ENCODE assay signal across 1 cellular context in genomic region chr18:9575558-9575957, GRCh38.
A peak's percentile ranks its signal among the peaks of the same experiment; 100 is the strongest.
TF ChIP-seq lines count a peak whose summit lies in the region.

No MANE protein-coding gene starts in this region.

TF ChIP-seq in HepG2, 621 proteins besides CTCF, POLR2A, EP300 and RAD21 (continued from another document and continues in another):
- TF ChIP-seq, protein P1, sequence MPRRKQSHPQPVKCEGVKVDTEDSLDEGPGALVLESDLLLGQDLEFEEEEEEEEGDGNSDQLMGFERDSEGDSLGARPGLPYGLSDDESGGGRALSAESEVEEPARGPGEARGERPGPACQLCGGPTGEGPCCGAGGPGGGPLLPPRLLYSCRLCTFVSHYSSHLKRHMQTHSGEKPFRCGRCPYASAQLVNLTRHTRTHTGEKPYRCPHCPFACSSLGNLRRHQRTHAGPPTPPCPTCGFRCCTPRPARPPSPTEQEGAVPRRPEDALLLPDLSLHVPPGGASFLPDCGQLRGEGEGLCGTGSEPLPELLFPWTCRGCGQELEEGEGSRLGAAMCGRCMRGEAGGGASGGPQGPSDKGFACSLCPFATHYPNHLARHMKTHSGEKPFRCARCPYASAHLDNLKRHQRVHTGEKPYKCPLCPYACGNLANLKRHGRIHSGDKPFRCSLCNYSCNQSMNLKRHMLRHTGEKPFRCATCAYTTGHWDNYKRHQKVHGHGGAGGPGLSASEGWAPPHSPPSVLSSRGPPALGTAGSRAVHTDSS (CRISPR knock-in tag; conservative IDR thresholded peaks at IDR 0.05): no peak
- TF ChIP-seq ZNF143 (CRISPR knock-in tag; IDR thresholded peaks at IDR 0.05) (no peak), GPN1 (CRISPR knock-in tag; IDR thresholded peaks at IDR 0.05; ENCODE audit: borderline replicate concordance) (no peak), CHD4 (IDR thresholded peaks at IDR 0.05; ENCODE audit: borderline replicate concordance, low read length) (no peak), ZNF34 (CRISPR knock-in tag; IDR thresholded peaks at IDR 0.05; ENCODE audit: borderline replicate concordance) (no peak), ELF1 (CRISPR knock-in tag; IDR thresholded peaks at IDR 0.05) (no peak), PBX3 (CRISPR knock-in tag; IDR thresholded peaks at IDR 0.05; ENCODE audit: borderline replicate concordance) (no peak), ZNF333 (CRISPR knock-in tag; IDR thresholded peaks at IDR 0.05; ENCODE audit: borderline replicate concordance) (no peak), ATRX (CRISPR knock-in tag; IDR thresholded peaks at IDR 0.05; ENCODE audit: borderline replicate concordance) (no peak), XRCC5 (optimal IDR thresholded peaks at IDR 0.05; ENCODE audit: low read length) (peak; percentile 54), SRSF1 (optimal IDR thresholded peaks at IDR 0.05; ENCODE audit: low read depth, low read length) (no peak), ZNF552 (CRISPR knock-in tag; IDR thresholded peaks at IDR 0.05; ENCODE audit: borderline replicate concordance) (no peak), ATF1 (CRISPR knock-in tag; IDR thresholded peaks at IDR 0.05) (no peak), PLRG1 (conservative IDR thresholded peaks at IDR 0.05) (no peak), ZNF235 (CRISPR knock-in tag; IDR thresholded peaks at IDR 0.05; ENCODE audit: borderline replicate concordance) (no peak), HCFC1 (IDR thresholded peaks at IDR 0.05; ENCODE audit: low read depth, low read length) (no peak), NFE2L1 (CRISPR knock-in tag; IDR thresholded peaks at IDR 0.05; ENCODE audit: borderline replicate concordance) (no peak), SETDB1 (CRISPR knock-in tag; IDR thresholded peaks at IDR 0.05; ENCODE audit: borderline replicate concordance) (no peak), ZFP82 (CRISPR knock-in tag; IDR thresholded peaks at IDR 0.05; ENCODE audit: borderline replicate concordance) (no peak), CSRNP1 (CRISPR knock-in tag; IDR thresholded peaks at IDR 0.05) (no peak), THAP11 (CRISPR knock-in tag; IDR thresholded peaks at IDR 0.05) (peak; percentile 65), ZBTB33 (CRISPR knock-in tag; IDR thresholded peaks at IDR 0.05) (no peak), XBP1 (CRISPR knock-in tag; IDR thresholded peaks at IDR 0.05) (no peak), KLF13 (CRISPR knock-in tag; IDR thresholded peaks at IDR 0.05) (no peak), NFE2 (CRISPR knock-in tag; IDR thresholded peaks at IDR 0.05) (no peak), SP140L (CRISPR knock-in tag; IDR thresholded peaks at IDR 0.05; ENCODE audit: borderline replicate concordance) (no peak), ZBTB3 (CRISPR knock-in tag; IDR thresholded peaks at IDR 0.05; ENCODE audit: borderline replicate concordance, low read depth) (no peak), PHF5A (CRISPR knock-in tag; IDR thresholded peaks at IDR 0.05; ENCODE audit: low read depth, unreplicated experiment) (peak; percentile 71), ARNT2 (CRISPR knock-in tag; IDR thresholded peaks at IDR 0.05; ENCODE audit: low read depth) (no peak), ZNF232 (CRISPR knock-in tag; IDR thresholded peaks at IDR 0.05; ENCODE audit: borderline replicate concordance) (no peak), RAD51 (IDR thresholded peaks at IDR 0.05; ENCODE audit: borderline replicate concordance) (no peak), ZNF546 (CRISPR knock-in tag; conservative IDR thresholded peaks at IDR 0.05) (no peak), AKAP8 (CRISPR knock-in tag; IDR thresholded peaks at IDR 0.05) (no peak), ZNF512B (CRISPR knock-in tag; IDR thresholded peaks at IDR 0.05; ENCODE audit: borderline replicate concordance) (no peak), SIX1 (CRISPR knock-in tag; IDR thresholded peaks at IDR 0.05; ENCODE audit: borderline replicate concordance) (no peak), ZNF264 (CRISPR knock-in tag; IDR thresholded peaks at IDR 0.05) (0 out of 2 replicates have a peak, but pooled peaks have one; percentile 25), CBFB (CRISPR knock-in tag; IDR thresholded peaks at IDR 0.05) (no peak), CENPX (CRISPR knock-in tag; IDR thresholded peaks at IDR 0.05) (no peak), ZNF790 (CRISPR knock-in tag; IDR thresholded peaks at IDR 0.05; ENCODE audit: borderline replicate concordance) (no peak), GATA4 (IDR thresholded peaks at IDR 0.05; ENCODE audit: borderline replicate concordance, low read depth) (no peak), GATAD1 (CRISPR knock-in tag; IDR thresholded peaks at IDR 0.05) (0 out of 2 replicates have a peak, but pooled peaks have one; percentile 16), SP4 (CRISPR knock-in tag; IDR thresholded peaks at IDR 0.05) (no peak), E2F5 (CRISPR knock-in tag; conservative IDR thresholded peaks at IDR 0.05) (no peak), ZNF138 (CRISPR knock-in tag; IDR thresholded peaks at IDR 0.05; ENCODE audit: low read depth) (no peak), MIXL1 (CRISPR knock-in tag; IDR thresholded peaks at IDR 0.05) (no peak), PCBP1 (IDR thresholded peaks at IDR 0.05; ENCODE audit: borderline replicate concordance, low read depth, low read length) (no peak)
- TF ChIP-seq, protein P2, sequence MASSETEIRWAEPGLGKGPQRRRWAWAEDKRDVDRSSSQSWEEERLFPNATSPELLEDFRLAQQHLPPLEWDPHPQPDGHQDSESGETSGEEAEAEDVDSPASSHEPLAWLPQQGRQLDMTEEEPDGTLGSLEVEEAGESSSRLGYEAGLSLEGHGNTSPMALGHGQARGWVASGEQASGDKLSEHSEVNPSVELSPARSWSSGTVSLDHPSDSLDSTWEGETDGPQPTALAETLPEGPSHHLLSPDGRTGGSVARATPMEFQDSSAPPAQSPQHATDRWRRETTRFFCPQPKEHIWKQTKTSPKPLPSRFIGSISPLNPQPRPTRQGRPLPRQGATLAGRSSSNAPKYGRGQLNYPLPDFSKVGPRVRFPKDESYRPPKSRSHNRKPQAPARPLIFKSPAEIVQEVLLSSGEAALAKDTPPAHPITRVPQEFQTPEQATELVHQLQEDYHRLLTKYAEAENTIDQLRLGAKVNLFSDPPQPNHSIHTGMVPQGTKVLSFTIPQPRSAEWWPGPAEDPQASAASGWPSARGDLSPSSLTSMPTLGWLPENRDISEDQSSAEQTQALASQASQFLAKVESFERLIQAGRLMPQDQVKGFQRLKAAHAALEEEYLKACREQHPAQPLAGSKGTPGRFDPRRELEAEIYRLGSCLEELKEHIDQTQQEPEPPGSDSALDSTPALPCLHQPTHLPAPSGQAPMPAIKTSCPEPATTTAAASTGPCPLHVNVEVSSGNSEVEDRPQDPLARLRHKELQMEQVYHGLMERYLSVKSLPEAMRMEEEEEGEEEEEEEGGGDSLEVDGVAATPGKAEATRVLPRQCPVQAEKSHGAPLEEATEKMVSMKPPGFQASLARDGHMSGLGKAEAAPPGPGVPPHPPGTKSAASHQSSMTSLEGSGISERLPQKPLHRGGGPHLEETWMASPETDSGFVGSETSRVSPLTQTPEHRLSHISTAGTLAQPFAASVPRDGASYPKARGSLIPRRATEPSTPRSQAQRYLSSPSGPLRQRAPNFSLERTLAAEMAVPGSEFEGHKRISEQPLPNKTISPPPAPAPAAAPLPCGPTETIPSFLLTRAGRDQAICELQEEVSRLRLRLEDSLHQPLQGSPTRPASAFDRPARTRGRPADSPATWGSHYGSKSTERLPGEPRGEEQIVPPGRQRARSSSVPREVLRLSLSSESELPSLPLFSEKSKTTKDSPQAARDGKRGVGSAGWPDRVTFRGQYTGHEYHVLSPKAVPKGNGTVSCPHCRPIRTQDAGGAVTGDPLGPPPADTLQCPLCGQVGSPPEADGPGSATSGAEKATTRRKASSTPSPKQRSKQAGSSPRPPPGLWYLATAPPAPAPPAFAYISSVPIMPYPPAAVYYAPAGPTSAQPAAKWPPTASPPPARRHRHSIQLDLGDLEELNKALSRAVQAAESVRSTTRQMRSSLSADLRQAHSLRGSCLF (CRISPR knock-in tag; IDR thresholded peaks at IDR 0.05; ENCODE audit: borderline replicate concordance): no peak
- TF ChIP-seq, protein P3, sequence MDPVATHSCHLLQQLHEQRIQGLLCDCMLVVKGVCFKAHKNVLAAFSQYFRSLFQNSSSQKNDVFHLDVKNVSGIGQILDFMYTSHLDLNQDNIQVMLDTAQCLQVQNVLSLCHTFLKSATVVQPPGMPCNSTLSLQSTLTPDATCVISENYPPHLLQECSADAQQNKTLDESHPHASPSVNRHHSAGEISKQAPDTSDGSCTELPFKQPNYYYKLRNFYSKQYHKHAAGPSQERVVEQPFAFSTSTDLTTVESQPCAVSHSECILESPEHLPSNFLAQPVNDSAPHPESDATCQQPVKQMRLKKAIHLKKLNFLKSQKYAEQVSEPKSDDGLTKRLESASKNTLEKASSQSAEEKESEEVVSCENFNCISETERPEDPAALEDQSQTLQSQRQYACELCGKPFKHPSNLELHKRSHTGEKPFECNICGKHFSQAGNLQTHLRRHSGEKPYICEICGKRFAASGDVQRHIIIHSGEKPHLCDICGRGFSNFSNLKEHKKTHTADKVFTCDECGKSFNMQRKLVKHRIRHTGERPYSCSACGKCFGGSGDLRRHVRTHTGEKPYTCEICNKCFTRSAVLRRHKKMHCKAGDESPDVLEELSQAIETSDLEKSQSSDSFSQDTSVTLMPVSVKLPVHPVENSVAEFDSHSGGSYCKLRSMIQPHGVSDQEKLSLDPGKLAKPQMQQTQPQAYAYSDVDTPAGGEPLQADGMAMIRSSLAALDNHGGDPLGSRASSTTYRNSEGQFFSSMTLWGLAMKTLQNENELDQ (CRISPR knock-in tag; IDR thresholded peaks at IDR 0.05; ENCODE audit: borderline replicate concordance): no peak
